Comparison of ENCODE assay signal across 24 cellular contexts in genomic region chr6:169429001-169429400, GRCh38.
DNase-seq lines count a peak whose midpoint lies in the region; ATAC-seq and TF ChIP-seq lines count a peak whose summit lies in the region.
"Had no signal": no experiment of that assay in that cellular context is flagged by ENCODE, and none has a peak within 500 bp of the region (broad histone marks: within the 10 kb centered on the region; RNA-seq: fewer than 3 reads in every experiment).

No MANE protein-coding gene starts in this region.

- no peak overlapping the region; the same call in 1 of the 2 replicates for H3K4me2 ChIP-seq in IMR-90 (ENCODE audit: low read depth, low read length)
- no peak overlapping the region for H3K4me2 ChIP-seq in neural progenitor cell
- H3K4me2 ChIP-seq: PC-9 had no signal

- H3K4me1 Mint-ChIP-seq in neural progenitor cell: peaks cover 39% of the 10 kb centered on the region
- H3K4me1 Mint-ChIP-seq: activated naive CD4-positive, alpha-beta T cell treated with anti-CD3 and anti-CD28 coated beads, Interleukin-2, amount 50 U/mL, for 24 hours; activated T-helper 17 cell treated with anti-CD3 and anti-CD28 coated beads, Interleukin-2, amount 50 U/mL, for 72 hours; central memory CD8-positive, alpha-beta T cell; natural killer cell had no signal

- TF ChIP-seq EP300 in esophagus muscularis mucosa (IDR thresholded peaks at IDR 0.05): no peak

- H3K27ac ChIP-seq in IMR-90 (ENCODE audit: insufficient read depth, low read length) (peak overlapping the region; percentile 90), esophagus muscularis mucosa (replicated peaks in 1 of 4) (peak overlapping the region; percentile 54 to 65 (median 62)), neural progenitor cell (no peak overlapping the region), tibial artery (peak overlapping the region; percentile 48 to 54), caudate nucleus (ENCODE audit: low read depth, low read length) (no peak overlapping the region)
- H3K27ac ChIP-seq: PC-9 had no signal

- dilution Hi-C loops in IMR-90 (cut with HindIII; ENCODE audit: low sequenced_read_pairs, unreplicated experiment): no loop called here

- no peak for TF ChIP-seq POLR2A in IMR-90 (IDR thresholded peaks at IDR 0.05; ENCODE audit: low read depth, low read length)
- TF ChIP-seq POLR2A in esophagus muscularis mucosa (IDR thresholded peaks at IDR 0.05; ENCODE audit: low read depth): no peak

- peak overlapping the region; percentile 93 for H3K18ac ChIP-seq in IMR-90 (ENCODE audit: low read depth, low read length)

- H3K27me3 Mint-ChIP-seq in neural progenitor cell (ENCODE audit: insufficient read depth, low read depth): peaks cover 10% of the 10 kb centered on the region
- H3K27me3 Mint-ChIP-seq: activated naive CD4-positive, alpha-beta T cell treated with anti-CD3 and anti-CD28 coated beads, Interleukin-2, amount 50 U/mL, for 24 hours had no signal

- H2AK9ac ChIP-seq in IMR-90 (replicated peaks; ENCODE audit: low read depth, low read length, poor library complexity): peak overlapping the region; percentile 89

- WGBS in IMR-90 (ENCODE audit: extremely low coverage in 2 of 2, insufficient read length in 1 of 2), 2 experiments: 93% methylated on average over 6 of the region's 11 CpGs; no CpG with 5 or more reads in 1 of the 2 experiments
- WGBS in esophagus muscularis mucosa: 91% methylated on average over 11 of the region's 11 CpGs

- peak overlapping the region; percentile 74 for H2BK120ac ChIP-seq in IMR-90 (ENCODE audit: low read depth, low read length)

- H3K27me3 ChIP-seq in IMR-90 (ENCODE audit: control insufficient read depth, insufficient read depth, low read length) (no peaks in the 10 kb centered on the region), esophagus muscularis mucosa (no peaks in the 10 kb centered on the region), neural progenitor cell (no peaks in the 10 kb centered on the region), tibial artery (no peaks in the 10 kb centered on the region)
- H3K27me3 ChIP-seq: dorsolateral prefrontal cortex had no signal

- TF ChIP-seq RAD21 in IMR-90 (IDR thresholded peaks at IDR 0.05; ENCODE audit: low read length): no peak

- peak overlapping the region; percentile 66; the same call in 1 of the 2 replicates for H2AK5ac ChIP-seq in IMR-90 (ENCODE audit: low read depth, low read length)

- H2AFZ ChIP-seq in IMR-90 (replicated peaks; ENCODE audit: low read length, poor library complexity) (peak overlapping the region; percentile 86), neural progenitor cell (replicated peaks) (peak overlapping the region; percentile 92)
- H2AFZ ChIP-seq: PC-9 had no signal

- H2BK20ac ChIP-seq in IMR-90 (ENCODE audit: low read depth, low read length): peak overlapping the region; percentile 84; the same call in 1 of the 2 replicates

- H4K5ac ChIP-seq in IMR-90 (ENCODE audit: low read depth, low read length): peak overlapping the region; percentile 95

- peaks cover 6% of the 10 kb centered on the region for H3K9me3 ChIP-seq in IMR-90 (ENCODE audit: control insufficient read depth, insufficient read depth, low read length)
- H3K9me3 ChIP-seq in esophagus muscularis mucosa: peaks cover 0 to 44% (median 25%) of the 10 kb centered on the region in 4 donors
- H3K9me3 ChIP-seq in neural progenitor cell (ENCODE audit: low read depth): no peaks in the 10 kb centered on the region
- peaks cover 0 to 23% (median 21%) of the 10 kb centered on the region in 3 donors for H3K9me3 ChIP-seq in tibial artery

- peak overlapping the region; percentile 35; the same call in 1 of the 2 replicates for H3K14ac ChIP-seq in IMR-90 (replicated peaks; ENCODE audit: low read depth, low read length)

- H2BK15ac ChIP-seq in IMR-90 (ENCODE audit: low read depth, low read length): peak overlapping the region; percentile 42; the same call in 2 of the 3 replicates

- ATAC-seq in IMR-90 (ENCODE audit: low read depth): no peak
- no peak for ATAC-seq in HG03039 (IDR thresholded peaks at IDR 0.05; ENCODE audit: unreplicated experiment)
- ATAC-seq: activated T-helper 17 cell treated with anti-CD3 and anti-CD28 coated beads, Interleukin-2, amount 50 U/mL, for 72 hours; K562; left colon; natural killer cell had no signal

- H3K9ac ChIP-seq in IMR-90 (ENCODE audit: low read depth, low read length) (no peak overlapping the region), neural progenitor cell (no peak overlapping the region)

- H3K23ac ChIP-seq in IMR-90 (ENCODE audit: low read depth, low read length): no peak overlapping the region

- CTCF ChIA-PET in IMR-90 (lab: Yijun Ruan, JAX): no interaction called here

- peak overlapping the region; percentile 64 for H3K4ac ChIP-seq in IMR-90 (ENCODE audit: low read depth, low read length)

- peaks cover 17% of the 10 kb centered on the region for H3K36me3 Mint-ChIP-seq in neural progenitor cell

- no TSS peak for BruUV-seq in IMR-90 (replicated peaks; lab: Mats Ljungman, UMichigan)

- H3K27ac Mint-ChIP-seq in neural progenitor cell: peak overlapping the region; percentile 99
- H3K27ac Mint-ChIP-seq: activated naive CD4-positive, alpha-beta T cell treated with anti-CD3 and anti-CD28 coated beads, Interleukin-2, amount 50 U/mL, for 24 hours; activated T-helper 17 cell treated with anti-CD3 and anti-CD28 coated beads, Interleukin-2, amount 50 U/mL, for 72 hours; natural killer cell; progenitor cell of endocrine pancreas; WTC11 had no signal

- H2BK5ac ChIP-seq in IMR-90 (ENCODE audit: low read depth, low read length, poor library complexity, severe bottlenecking): no peak overlapping the region

- H4K8ac ChIP-seq in IMR-90 (ENCODE audit: low read depth in 2 of 2, low read length in 2 of 2): peak overlapping the region; percentile 84 to 96; a peak in 3 of 4 replicates

- H3K79me1 ChIP-seq in IMR-90 (ENCODE audit: low read depth in 1 of 2, low read length in 2 of 2): no peaks in the 10 kb centered on the region

- in situ Hi-C loops in IMR-90 (cut with MboI; ENCODE audit: low sequenced_read_pairs): no loop called here

- H3K9me1 ChIP-seq in IMR-90 (ENCODE audit: insufficient read depth, low read length): peaks cover 3% of the 10 kb centered on the region; the same call in 1 of the 2 replicates

- peaks cover 54% of the 10 kb centered on the region for H3K9me3 Mint-ChIP-seq in neural progenitor cell

- H3K36me3 ChIP-seq in IMR-90 (ENCODE audit: control insufficient read depth, insufficient read depth, low read length) (no peaks in the 10 kb centered on the region), esophagus muscularis mucosa (no peaks in the 10 kb centered on the region), neural progenitor cell (no peaks in the 10 kb centered on the region), tibial artery (no peaks in the 10 kb centered on the region)

- peak overlapping the region; percentile 75 for H4K91ac ChIP-seq in IMR-90 (ENCODE audit: insufficient read depth, low read depth, low read length)

- H3K4me1 ChIP-seq in IMR-90 (ENCODE audit: control insufficient read depth, insufficient read depth, low read length): peaks cover 15% of the 10 kb centered on the region
- peaks cover 0 to 27% (median 8%) of the 10 kb centered on the region in 4 donors for H3K4me1 ChIP-seq in esophagus muscularis mucosa
- peaks cover 23% of the 10 kb centered on the region for H3K4me1 ChIP-seq in neural progenitor cell
- H3K4me1 ChIP-seq in tibial artery: peaks cover 0 to 18% (median 3%) of the 10 kb centered on the region in 4 donors

- no peak overlapping the region for H3K56ac ChIP-seq in IMR-90 (ENCODE audit: extremely low read depth, insufficient read depth, low read length)

- H3F3A ChIP-seq in neural progenitor cell (ENCODE audit: low read depth): peaks cover 22% of the 10 kb centered on the region

- H3K4me3 ChIP-seq in IMR-90 (ENCODE audit: insufficient read depth, low read depth, low read length): no peak overlapping the region
- no peak overlapping the region for H3K4me3 ChIP-seq in esophagus muscularis mucosa
- no peak overlapping the region for H3K4me3 ChIP-seq in neural progenitor cell
- H3K4me3 ChIP-seq in tibial artery: no peak overlapping the region
- H3K4me3 ChIP-seq: dorsolateral prefrontal cortex, K562, PC-9 had no signal

- POLR2A ChIA-PET in IMR-90 (lab: Charles Lee; ENCODE audit: unreplicated experiment): interaction anchor here (0.7 kb wide), 1 partner anchor 62 kb away, joined by 4 read pairs; no protein-coding TSS in a partner anchor

- DNase-seq in IMR-90 (no peak), esophagus muscularis mucosa (ENCODE audit: extremely low spot score) (no peak), neural progenitor cell (ENCODE audit: low spot score) (no peak), tibial artery (no peak), cerebellar nuclear complex (lab: John Stamatoyannopoulos, UW) (no peak), caudate nucleus (lab: John Stamatoyannopoulos, UW) (no peak)
- DNase-seq: activated CD4-positive, alpha-beta T cell treated with anti-CD3 and anti-CD28 coated beads, Interleukin-2, amount 50 U/mL, for 4 hours; aorta; dorsolateral prefrontal cortex; EL; left colon; natural killer cell; NCI-H1436; PC-9; SHP77 treated with DMSO at 0.1 percent for 48 hours; small intestine had no signal

- H4K20me1 ChIP-seq in IMR-90 (ENCODE audit: insufficient read depth, low read length) (no peaks in the 10 kb centered on the region), neural progenitor cell (ENCODE audit: low read depth) (no peaks in the 10 kb centered on the region)

- H3K4me3 Mint-ChIP-seq in neural progenitor cell: no peak overlapping the region
- H3K4me3 Mint-ChIP-seq: activated naive CD4-positive, alpha-beta T cell treated with anti-CD3 and anti-CD28 coated beads, Interleukin-2, amount 50 U/mL, for 24 hours; activated T-helper 17 cell treated with anti-CD3 and anti-CD28 coated beads, Interleukin-2, amount 50 U/mL, for 72 hours; central memory CD8-positive, alpha-beta T cell; mesothelial cell of epicardium; natural killer cell; WTC11 had no signal

- intact Hi-C loops in IMR-90 (cut with micrococcal nuclease) (no loop called here), esophagus muscularis mucosa (cut with DNase I) (no loop called here), tibial artery (cut with DNase I; ENCODE audit: low total_unique reads) (no loop called here)

- TF ChIP-seq CTCF in IMR-90 (conservative IDR thresholded peaks at IDR 0.05; ENCODE audit: low read depth, low read length) (no peak), esophagus muscularis mucosa (IDR thresholded peaks at IDR 0.05) (no peak), neural progenitor cell (IDR thresholded peaks at IDR 0.05) (no peak), tibial artery (IDR thresholded peaks at IDR 0.05) (no peak)

- no peaks in the 10 kb centered on the region for H3K79me2 ChIP-seq in neural progenitor cell (ENCODE audit: low read depth)

TF ChIP-seq in IMR-90, 13 proteins besides CTCF, POLR2A, EP300 and RAD21 (continues in another document):
- TF ChIP-seq NFE2L2 (IDR thresholded peaks at IDR 0.05; ENCODE audit: low read depth, low read length): no peak
- no peak for TF ChIP-seq BHLHE40 (IDR thresholded peaks at IDR 0.05; ENCODE audit: low read depth, low read length)
- no peak for TF ChIP-seq FOS (IDR thresholded peaks at IDR 0.05; ENCODE audit: low read depth, low read length)
- no peak for TF ChIP-seq CEBPB (IDR thresholded peaks at IDR 0.05; ENCODE audit: low read depth, low read length)
- no peak for TF ChIP-seq MXI1 (IDR thresholded peaks at IDR 0.05; ENCODE audit: borderline replicate concordance, low read depth, low read length)
- TF ChIP-seq SMC3 (IDR thresholded peaks at IDR 0.05; ENCODE audit: low read depth, low read length): no peak

Comparison
In these comparisons a context has a peak if more than half of its experiments do, and no peak if none do; other contexts are left out.
1. H3K27ac ChIP-seq: peak in IMR-90 (single experiment), esophagus muscularis mucosa (4 of 4) and tibial artery (2 of 2); none in neural progenitor cell (single experiment) and caudate nucleus (single experiment).